ENCODE assay signal across 11 cellular contexts in genomic region chrX:88425739-88426138, GRCh38.
DNase-seq lines count a peak whose midpoint lies in the region; ATAC-seq, FAIRE-seq and TF ChIP-seq lines count a peak whose summit lies in the region.
"Had no signal": no experiment of that assay in that cellular context is flagged by ENCODE, and none has a peak within 500 bp of the region (broad histone marks: within the 10 kb centered on the region; RNA-seq: fewer than 3 reads in every experiment).

No MANE protein-coding gene starts in this region.

- no peaks in the 10 kb centered on the region for H3K23me2 ChIP-seq in H1 (ENCODE audit: low read depth, low read length)

- no peaks in the 10 kb centered on the region for H3K36me3 Mint-ChIP-seq in natural killer cell

- no peak overlapping the region for H3K18ac ChIP-seq in H1 (ENCODE audit: extremely low read depth, low read length)

- TF ChIP-seq RAD21 in H1 (IDR thresholded peaks at IDR 0.05 in 1 of 2, conservative IDR thresholded peaks at IDR 0.05 in 1 of 2; ENCODE audit: low read depth in 2 of 2, low read length in 2 of 2) (peak; percentile 37 to 41), neural cell (conservative IDR thresholded peaks at IDR 0.05) (peak; percentile 60)

- ATAC-seq in natural killer cell, result no peak
- no peak for ATAC-seq in GM21576 (IDR thresholded peaks at IDR 0.05; ENCODE audit: unreplicated experiment)
- ATAC-seq in HG03196 (IDR thresholded peaks at IDR 0.05; ENCODE audit: unreplicated experiment), result no peak

- no peaks in the 10 kb centered on the region for H3K79me1 ChIP-seq in H1 (ENCODE audit: low read depth, low read length)

- no peaks in the 10 kb centered on the region for H3K27me3 Mint-ChIP-seq in natural killer cell (ENCODE audit: low read depth in 2 of 2)

- 95% methylated on average over 4 of the region's 4 CpGs; no CpG with 5 or more reads in 1 of the 2 experiments for WGBS in H1 (ENCODE audit: extremely low coverage in 1 of 2, insufficient coverage in 1 of 2, insufficient read length in 1 of 2, insufficient replicate concordance in 2 of 2, low coverage in 1 of 2, low lambda C conversion rate in 2 of 2, missing lambda C conversion rate in 1 of 2), 2 experiments

- no peaks in the 10 kb centered on the region for H3K79me2 ChIP-seq in H1 (ENCODE audit: control insufficient read depth in 1 of 2, insufficient read depth in 2 of 2, low read length in 2 of 2)
- H3K79me2 ChIP-seq in neural cell (replicated peaks; ENCODE audit: insufficient read depth, low read length), result no peaks in the 10 kb centered on the region

- no peak overlapping the region for H2BK12ac ChIP-seq in H1 (ENCODE audit: low read depth, low read length)

- no peak overlapping the region for H2BK5ac ChIP-seq in H1 (ENCODE audit: low read depth, low read length)

- H3K36me3 ChIP-seq in H1 (ENCODE audit: control insufficient read depth in 2 of 4, insufficient read depth in 4 of 4, low read length in 3 of 4), result no peaks in the 10 kb centered on the region
- no peaks in the 10 kb centered on the region for H3K36me3 ChIP-seq in neural cell (ENCODE audit: insufficient read depth, low read length)
- H3K36me3 ChIP-seq in Peyer's patch, result no peaks in the 10 kb centered on the region
- H3K36me3 ChIP-seq: brain microvascular endothelial cell had no signal

- H3K4me1 Mint-ChIP-seq in natural killer cell, result no peaks in the 10 kb centered on the region

- H3K4me2 ChIP-seq in H1 (ENCODE audit: insufficient read depth in 1 of 2, low read depth in 2 of 2, low read length in 2 of 2), result no peak overlapping the region
- H3K4me2 ChIP-seq in neural cell (ENCODE audit: low read length), result no peak overlapping the region

- CTCF ChIA-PET in H1 (lab: Charles Lee; ENCODE audit: partially characterized antibody), result no interaction called here

- no peak overlapping the region for H2BK15ac ChIP-seq in H1 (ENCODE audit: low read length)

- no peak overlapping the region for H2BK20ac ChIP-seq in H1 (ENCODE audit: low read length)

- DNase-seq in DMS53 treated with DMSO at 0.1 percent for 48 hours (lab: John Stamatoyannopoulos, UW; ENCODE audit: unreplicated experiment), result peak; percentile 29
- peak; percentile 0 for DNase-seq in NAMALWA (ENCODE audit: low spot score)
- DNase-seq in H1 (ENCODE audit: low read depth in 1 of 2, low spot score in 2 of 2), result no peak
- no peak for DNase-seq in natural killer cell
- no peak for DNase-seq in Peyer's patch
- DNase-seq: activated CD4-positive, alpha-beta T cell treated with anti-CD3 and anti-CD28 coated beads for 4 hours; brain microvascular endothelial cell; KG1 had no signal

- intact Hi-C loops in natural killer cell (cut with micrococcal nuclease), result no loop called here

- H3K9me2 ChIP-seq in neural cell (ENCODE audit: insufficient read depth, low read length), result no peaks in the 10 kb centered on the region

- H4K8ac ChIP-seq in H1 (ENCODE audit: extremely low read depth, insufficient read depth, low read length), result no peak overlapping the region

- no peak overlapping the region for H3K56ac ChIP-seq in H1 (replicated peaks; ENCODE audit: insufficient read length, low read depth, low read length)

- TF ChIP-seq EP300 in H1 (IDR thresholded peaks at IDR 0.05; ENCODE audit: borderline replicate concordance in 1 of 2, low read depth in 2 of 2, low read length in 2 of 2) (no peak), neural cell (conservative IDR thresholded peaks at IDR 0.05; ENCODE audit: poor library complexity, severe bottlenecking) (no peak)

- H3K4me3 Mint-ChIP-seq in natural killer cell, result no peak overlapping the region

- TF ChIP-seq CTCF in H1 (IDR thresholded peaks at IDR 0.05; ENCODE audit: control extremely low read depth in 1 of 3, insufficient read depth in 1 of 3, low read depth in 1 of 3, low read length in 3 of 3) (no peak), neural cell (IDR thresholded peaks at IDR 0.05; ENCODE audit: poor library complexity, severe bottlenecking) (peak; percentile 56), natural killer cell (IDR thresholded peaks at IDR 0.05) (no peak), Peyer's patch (IDR thresholded peaks at IDR 0.05) (no peak)

- H3K27me3 ChIP-seq in H1 (replicated peaks in 1 of 4; ENCODE audit: control insufficient read depth in 3 of 4, extremely low read depth in 1 of 4, insufficient read depth in 3 of 4, low read length in 3 of 4) (no peaks in the 10 kb centered on the region), neural cell (ENCODE audit: insufficient read depth, low read depth, low read length) (no peaks in the 10 kb centered on the region), Peyer's patch (no peaks in the 10 kb centered on the region)
- H3K27me3 ChIP-seq: brain microvascular endothelial cell had no signal

- no peak overlapping the region for H2AK5ac ChIP-seq in H1 (ENCODE audit: low read depth, low read length)

- FAIRE-seq in H1 (lab: Jason Lieb, UNC), result no peak

- no peak overlapping the region for H3K4ac ChIP-seq in H1 (replicated peaks; ENCODE audit: insufficient read length, low read depth, low read length)

- H4K20me1 ChIP-seq in H1 (replicated peaks in 1 of 2; ENCODE audit: control insufficient read depth in 1 of 2, insufficient read depth in 2 of 2, low read length in 2 of 2), result no peaks in the 10 kb centered on the region
- H4K20me1 ChIP-seq in neural cell (ENCODE audit: insufficient read depth), result no peaks in the 10 kb centered on the region

- no peaks in the 10 kb centered on the region for H3K9me3 Mint-ChIP-seq in natural killer cell

- H3K23ac ChIP-seq in H1 (ENCODE audit: insufficient read length), result no peak overlapping the region

- H4K91ac ChIP-seq in H1 (replicated peaks; ENCODE audit: insufficient read length, low read length), result no peak overlapping the region

- H3K27ac ChIP-seq in H1 (ENCODE audit: low read depth, low read length) (no peak overlapping the region), neural cell (ENCODE audit: low read length) (no peak overlapping the region), Peyer's patch (no peak overlapping the region)
- H3K27ac ChIP-seq: brain microvascular endothelial cell had no signal

- H3K27ac Mint-ChIP-seq in natural killer cell, result no peak overlapping the region

- no peaks in the 10 kb centered on the region for H3F3A ChIP-seq in neural cell (ENCODE audit: insufficient read depth, low read length, poor library complexity, severe bottlenecking)

- no peaks in the 10 kb centered on the region for H3K4me1 ChIP-seq in H1 (replicated peaks in 1 of 4; ENCODE audit: control insufficient read depth in 3 of 4, insufficient read depth in 4 of 4, low read length in 3 of 4)
- no peaks in the 10 kb centered on the region for H3K4me1 ChIP-seq in Peyer's patch

- TF ChIP-seq POLR2A in H1 (IDR thresholded peaks at IDR 0.05; ENCODE audit: control extremely low read depth in 1 of 2, low read depth in 2 of 2, low read length in 2 of 2) (no peak), Peyer's patch (IDR thresholded peaks at IDR 0.05) (no peak)

- H3K9me3 ChIP-seq in H1 (ENCODE audit: insufficient read depth in 2 of 2, low read depth in 1 of 2, low read length in 1 of 2), result no peaks in the 10 kb centered on the region
- H3K9me3 ChIP-seq in neural cell (ENCODE audit: low read length), result no peaks in the 10 kb centered on the region
- no peaks in the 10 kb centered on the region for H3K9me3 ChIP-seq in Peyer's patch

- POLR2A ChIA-PET in H1 (lab: Charles Lee; ENCODE audit: partially characterized antibody), result no interaction called here

- no peak overlapping the region for H2BK120ac ChIP-seq in H1 (replicated peaks; ENCODE audit: low read depth, low read length)

- H3K9ac ChIP-seq in H1 (replicated peaks in 1 of 4; ENCODE audit: extremely low read depth in 1 of 4, low read depth in 3 of 4, low read length in 3 of 4), result no peak overlapping the region
- no peak overlapping the region for H3K9ac ChIP-seq in neural cell (ENCODE audit: low read length)

- H2AFZ ChIP-seq in H1 (ENCODE audit: low read length) (no peak overlapping the region), neural cell (ENCODE audit: low read depth, low read length) (no peak overlapping the region)

- H4K5ac ChIP-seq in H1 (ENCODE audit: insufficient read length, low read depth, low read length), result no peak overlapping the region

- no peak overlapping the region for H3K4me3 ChIP-seq in H1 (ENCODE audit: extremely low read depth in 1 of 4, insufficient read depth in 2 of 4, low read depth in 3 of 4, low read length in 4 of 4)
- no peak overlapping the region for H3K4me3 ChIP-seq in neural cell (ENCODE audit: low read length)
- H3K4me3 ChIP-seq in Peyer's patch, result no peak overlapping the region

- H3K14ac ChIP-seq in H1 (ENCODE audit: insufficient read length), result no peak overlapping the region

TF ChIP-seq in H1, 55 proteins besides CTCF, POLR2A, EP300 and RAD21 (continues in another document):
- TF ChIP-seq RFX5 (IDR thresholded peaks at IDR 0.05; ENCODE audit: borderline replicate concordance, low read depth, low read length), result no peak

TF ChIP-seq in neural cell, 6 proteins besides CTCF, POLR2A, EP300 and RAD21:
- TF ChIP-seq SMC3 (conservative IDR thresholded peaks at IDR 0.05; ENCODE audit: poor library complexity), result peak; percentile 50
- TF ChIP-seq EZH2 (IDR thresholded peaks at IDR 0.05; ENCODE audit: borderline replicate concordance, insufficient read depth, low read length, poor library complexity, severe bottlenecking), result no peak
TF ChIP-seq in neural cell: peak in this region for 1.

Comparison
In these comparisons a context has a peak if more than half of its experiments do, and no peak if none do; other contexts are left out.
1. DNase-seq: peak in DMS53 treated with DMSO at 0.1 percent for 48 hours (single experiment) and NAMALWA (single experiment); none in H1 (0 of 2), natural killer cell (single experiment) and Peyer's patch (0 of 3).